ENCODE assay signal across 8 cellular contexts in genomic region chr18:51151568-51152511, GRCh38. TPM values are rescaled to one million over a fixed set of nuclear protein-coding genes. Genes with fewer than 3 reads are reported as not detected.
A peak's percentile ranks its signal among the peaks of the same experiment; 100 is the strongest.
DNase-seq lines count a peak whose midpoint lies in the region; ATAC-seq, FAIRE-seq and TF ChIP-seq lines count a peak whose summit lies in the region.

No MANE protein-coding gene starts in this region.

- H2BK20ac ChIP-seq in H1 (ENCODE audit: low read length), result no peak overlapping the region

- no peak overlapping the region for H2BK15ac ChIP-seq in H1 (ENCODE audit: low read length)

- no peaks in the 10 kb centered on the region for H3K36me3 Mint-ChIP-seq in CD8-positive, alpha-beta T cell

- ATAC-seq in CD8-positive, alpha-beta T cell, result peak; percentile 82
- ATAC-seq in HG02588 (IDR thresholded peaks at IDR 0.05; ENCODE audit: unreplicated experiment), result peak; percentile 37
- peak; percentile 62 to 67 for ATAC-seq in activated CD4-positive, CD25-positive, alpha-beta regulatory T cell treated with anti-CD3 and anti-CD28 coated beads, Interleukin-2, amount 50 U/mL, for 24 hours

- H3K79me2 ChIP-seq in H1 (ENCODE audit: control insufficient read depth in 1 of 2, insufficient read depth in 2 of 2, low read length in 2 of 2), result no peaks in the 10 kb centered on the region

- no peak overlapping the region for H3K14ac ChIP-seq in H1 (ENCODE audit: insufficient read length)

- DNase-seq in CD8-positive, alpha-beta T cell, result peak; percentile 33 to 81 (median 65)
- no peak for DNase-seq in H1 (ENCODE audit: low read depth in 1 of 2, low spot score in 2 of 2)
- peak; percentile 17 to 55 (median 44) for DNase-seq in stimulated activated naive CD4-positive, alpha-beta T cell (lab: John Stamatoyannopoulos, UW)
- DNase-seq in AML-193 (lab: John Stamatoyannopoulos, UW), result no peak
- DNase-seq in NCI-H2227 (lab: John Stamatoyannopoulos, UW; ENCODE audit: unreplicated experiment), result no peak
- DNase-seq in NCI-H187 treated with DMSO at 0.1 percent for 48 hours (lab: John Stamatoyannopoulos, UW), result no peak

- CTCF ChIA-PET in CD8-positive, alpha-beta T cell (lab: Charles Lee), result interaction anchor here (0.9 to 2.6 kb wide), 6 partner anchors 10 to 252 kb away, joined by 3 to 9 read pairs (median 3); no protein-coding TSS in a partner anchor
- CTCF ChIA-PET in H1 (lab: Charles Lee; ENCODE audit: partially characterized antibody), result interaction anchor here (1.3 kb wide), 1 partner anchor 13 kb away, joined by 4 read pairs; no protein-coding TSS in a partner anchor

- peak overlapping the region; percentile 76 for H3K4me3 Mint-ChIP-seq in CD8-positive, alpha-beta T cell

- no peaks in the 10 kb centered on the region for H3K27me3 Mint-ChIP-seq in CD8-positive, alpha-beta T cell (ENCODE audit: low read depth)

- H2BK120ac ChIP-seq in H1 (replicated peaks; ENCODE audit: low read depth, low read length), result no peak overlapping the region

- H3K79me1 ChIP-seq in H1 (ENCODE audit: low read depth, low read length), result no peaks in the 10 kb centered on the region

- peaks cover 33% of the 10 kb centered on the region for H3K4me1 Mint-ChIP-seq in CD8-positive, alpha-beta T cell (ENCODE audit: low read depth)

- peak overlapping the region; percentile 65; the same call in 1 of the 2 replicates for H4K8ac ChIP-seq in H1 (ENCODE audit: extremely low read depth, insufficient read depth, low read length)

- no peak for TF ChIP-seq EP300 in H1 (IDR thresholded peaks at IDR 0.05; ENCODE audit: borderline replicate concordance in 1 of 2, low read depth in 2 of 2, low read length in 2 of 2)

- no peak overlapping the region for H2BK12ac ChIP-seq in H1 (ENCODE audit: low read depth, low read length)

- no peaks in the 10 kb centered on the region for H3K9me3 Mint-ChIP-seq in CD8-positive, alpha-beta T cell

- intact Hi-C loops in CD8-positive, alpha-beta T cell (cut with DNase I, micrococcal nuclease), result loop anchor here (1.0 to 2.0 kb wide), 2 partner anchors 47 to 274 kb away; no protein-coding TSS in a partner anchor

- peak overlapping the region; percentile 16 for H4K91ac ChIP-seq in H1 (replicated peaks; ENCODE audit: insufficient read length, low read length)

- no peak overlapping the region for H3K9ac ChIP-seq in H1 (replicated peaks in 1 of 4; ENCODE audit: extremely low read depth in 1 of 4, low read depth in 3 of 4, low read length in 3 of 4)

- TF ChIP-seq CTCF in CD8-positive, alpha-beta T cell (IDR thresholded peaks at IDR 0.05), result peak; percentile 23
- TF ChIP-seq CTCF in H1 (IDR thresholded peaks at IDR 0.05; ENCODE audit: control extremely low read depth in 1 of 3, insufficient read depth in 1 of 3, low read depth in 1 of 3, low read length in 3 of 3), result no peak

- H3K4me3 ChIP-seq in CD8-positive, alpha-beta T cell (ENCODE audit: low read depth, low read length), result no peak overlapping the region
- H3K4me3 ChIP-seq in H1 (ENCODE audit: extremely low read depth in 1 of 4, insufficient read depth in 2 of 4, low read depth in 3 of 4, low read length in 4 of 4), result no peak overlapping the region

- no peaks in the 10 kb centered on the region for H3K27me3 ChIP-seq in CD8-positive, alpha-beta T cell (ENCODE audit: insufficient read depth, low read length)
- H3K27me3 ChIP-seq in H1 (replicated peaks in 1 of 4; ENCODE audit: control insufficient read depth in 3 of 4, extremely low read depth in 1 of 4, insufficient read depth in 3 of 4, low read length in 3 of 4), result no peaks in the 10 kb centered on the region

- H3K27ac Mint-ChIP-seq in CD8-positive, alpha-beta T cell, result peak overlapping the region; percentile 87

- FAIRE-seq in H1 (lab: Jason Lieb, UNC), result no peak

- TF ChIP-seq POLR2A in H1 (IDR thresholded peaks at IDR 0.05; ENCODE audit: control extremely low read depth in 1 of 2, low read depth in 2 of 2, low read length in 2 of 2), result no peak

- no peaks in the 10 kb centered on the region for H3K9me3 ChIP-seq in CD8-positive, alpha-beta T cell (ENCODE audit: low read length)
- no peaks in the 10 kb centered on the region for H3K9me3 ChIP-seq in H1 (ENCODE audit: insufficient read depth in 2 of 2, low read depth in 1 of 2, low read length in 1 of 2)

- H2AK5ac ChIP-seq in H1 (ENCODE audit: low read depth, low read length), result no peak overlapping the region

- H3K23me2 ChIP-seq in H1 (ENCODE audit: low read depth, low read length), result no peaks in the 10 kb centered on the region

- no peak overlapping the region for H3K56ac ChIP-seq in H1 (replicated peaks; ENCODE audit: insufficient read length, low read depth, low read length)

- WGBS in H1 (ENCODE audit: extremely low coverage in 1 of 2, insufficient coverage in 1 of 2, insufficient read length in 1 of 2, insufficient replicate concordance in 2 of 2, low coverage in 1 of 2, low lambda C conversion rate in 2 of 2, missing lambda C conversion rate in 1 of 2), 2 experiments, result 95% methylated on average over 23 of the region's 26 CpGs; no CpG with 5 or more reads in 1 of the 2 experiments

- H2BK5ac ChIP-seq in H1 (ENCODE audit: low read depth, low read length), result no peak overlapping the region

- H4K20me1 ChIP-seq in H1 (replicated peaks in 1 of 2; ENCODE audit: control insufficient read depth in 1 of 2, insufficient read depth in 2 of 2, low read length in 2 of 2), result no peaks in the 10 kb centered on the region

- POLR2A ChIA-PET in CD8-positive, alpha-beta T cell (lab: Charles Lee), result interaction anchor here (2.1 to 3.5 kb wide), 2 partner anchors 45 to 184 kb away, joined by 5 to 40 read pairs; partner anchors contain the start of genes ELAC1 and MEX3C
- POLR2A ChIA-PET in H1 (lab: Charles Lee; ENCODE audit: partially characterized antibody), result no interaction called here

- H3K18ac ChIP-seq in H1 (ENCODE audit: extremely low read depth, low read length), result no peak overlapping the region

- no peak overlapping the region for H3K27ac ChIP-seq in CD8-positive, alpha-beta T cell (ENCODE audit: low read depth, low read length)
- H3K27ac ChIP-seq in H1 (ENCODE audit: low read depth, low read length), result no peak overlapping the region

- no peak for TF ChIP-seq RAD21 in H1 (IDR thresholded peaks at IDR 0.05 in 1 of 2, conservative IDR thresholded peaks at IDR 0.05 in 1 of 2; ENCODE audit: low read depth in 2 of 2, low read length in 2 of 2)

- no peak overlapping the region for H3K4me2 ChIP-seq in H1 (ENCODE audit: insufficient read depth in 1 of 2, low read depth in 2 of 2, low read length in 2 of 2)

- no peak overlapping the region for H4K5ac ChIP-seq in H1 (ENCODE audit: insufficient read length, low read depth, low read length)

- H3K4ac ChIP-seq in H1 (replicated peaks; ENCODE audit: insufficient read length, low read depth, low read length), result no peak overlapping the region

- peaks cover 34% of the 10 kb centered on the region for H3K4me1 ChIP-seq in CD8-positive, alpha-beta T cell (ENCODE audit: insufficient read depth, low read length)
- peaks cover 0 to 2% (median 0%) of the 10 kb centered on the region in 4 experiments; a peak in 1 of 7 replicates for H3K4me1 ChIP-seq in H1 (replicated peaks in 1 of 4; ENCODE audit: control insufficient read depth in 3 of 4, insufficient read depth in 4 of 4, low read length in 3 of 4)

- H2AFZ ChIP-seq in H1 (ENCODE audit: low read length), result no peak overlapping the region

- H3K36me3 ChIP-seq in CD8-positive, alpha-beta T cell (ENCODE audit: insufficient read depth, low read length), result no peaks in the 10 kb centered on the region
- H3K36me3 ChIP-seq in H1 (ENCODE audit: control insufficient read depth in 2 of 4, insufficient read depth in 4 of 4, low read length in 3 of 4), result no peaks in the 10 kb centered on the region

- H3K23ac ChIP-seq in H1 (ENCODE audit: insufficient read length), result no peak overlapping the region

TF ChIP-seq in H1, 55 proteins besides CTCF, POLR2A, EP300 and RAD21 (continues in another document):
- no peak for TF ChIP-seq ZNF274 (IDR thresholded peaks at IDR 0.05; ENCODE audit: borderline replicate concordance, extremely low read depth, low read length)
- no peak for TF ChIP-seq E2F6 (IDR thresholded peaks at IDR 0.05)
- no peak for TF ChIP-seq RBBP5 (IDR thresholded peaks at IDR 0.05; ENCODE audit: borderline replicate concordance, low read depth, low read length)
- no peak for TF ChIP-seq KDM5A (IDR thresholded peaks at IDR 0.05; ENCODE audit: low read length)
- TF ChIP-seq EZH2 (IDR thresholded peaks at IDR 0.05; ENCODE audit: low read depth, low read length, severe bottlenecking), result no peak
- no peak for TF ChIP-seq NRF1 (IDR thresholded peaks at IDR 0.05; ENCODE audit: low read depth, low read length)

RNA-seq across cellular contexts. Expression of gene MEX3C, which starts 45.6 kb away (rescaled TPM):
- 10 to 100 TPM; 78.7 to 83.3 TPM for total RNA-seq in CD8-positive, alpha-beta T cell
- 102 and 103 TPM in 2 replicates for total RNA-seq in H1 (2021; fragmentation: NEBNext Ultra II Directional; extraction: Animal tissue kit (Norgen Biotek cat#: 25700))
- polyA plus RNA-seq in H1 (2011; rRNA removed), result 29.6 and 48.2 TPM in 2 replicates
- 41.2 TPM for polyA plus RNA-seq in H1 (2011; cell fraction: cytosol; rRNA removed)
- polyA plus RNA-seq in H1 (2011; cell fraction: nucleus; rRNA removed), result 35.2 TPM
- polyA plus RNA-seq in H1 (2012, experiment 1 of 2), result 58.7 to 93.5 TPM (median 74.0 TPM) in 4 replicates
- polyA plus RNA-seq in H1 (2012, experiment 2 of 2), result 16.6 TPM
- polyA plus RNA-seq in H1 (2013, experiment 1 of 2), result 58.2 TPM
- polyA plus RNA-seq in H1 (2013, experiment 2 of 2), result 66.2 TPM
- polyA minus RNA-seq in H1 (2011; rRNA and poly(A)+ RNA removed), result 117 and 118 TPM in 2 replicates
- 44.5 TPM for polyA minus RNA-seq in H1 (2011; cell fraction: cytosol; rRNA and poly(A)+ RNA removed)
- polyA minus RNA-seq in H1 (2011; cell fraction: nucleus; rRNA and poly(A)+ RNA removed), result 91.9 TPM

Comparison
In these comparisons a context has a peak if more than half of its experiments do, and no peak if none do; other contexts are left out.
1. DNase-seq: peak in CD8-positive, alpha-beta T cell (7 of 7) and stimulated activated naive CD4-positive, alpha-beta T cell (6 of 6); none in H1 (0 of 2), AML-193 (0 of 2), NCI-H2227 (single experiment) and NCI-H187 treated with DMSO at 0.1 percent for 48 hours (single experiment).
2. Peak in every context shown above with its lines, with median percentiles within 50 percentile points of each other: ATAC-seq.